Comparison of ENCODE assay signal across 15 cellular contexts in the genomic region with DNA sequence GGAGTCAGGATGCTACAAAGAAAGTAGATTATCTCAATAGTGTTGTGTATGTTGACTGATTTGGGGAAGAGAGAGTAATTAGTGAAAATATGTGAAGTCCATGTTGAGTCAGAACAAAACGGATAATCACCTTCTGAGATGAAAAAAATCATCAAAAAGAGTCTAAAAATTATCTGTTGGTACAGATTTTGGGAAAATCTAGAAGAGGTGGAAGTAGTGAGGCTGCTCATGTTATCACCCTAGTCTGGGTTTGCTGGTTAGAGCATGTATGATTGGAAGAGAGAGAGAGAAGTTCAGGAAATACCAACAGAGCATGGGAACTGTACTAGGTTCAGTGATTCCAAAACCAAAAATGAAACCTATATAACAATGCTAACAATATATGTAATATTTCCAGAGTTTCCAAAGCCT. TPM values are rescaled to one million over a fixed set of nuclear protein-coding genes. Genes with fewer than 3 reads are reported as not detected.
A peak's percentile ranks its signal among the peaks of the same experiment; 100 is the strongest.
DNase-seq lines count a peak whose midpoint lies in the region; ATAC-seq and TF ChIP-seq lines count a peak whose summit lies in the region.
"Had no signal": no experiment of that assay in that cellular context is flagged by ENCODE, and none has a peak within 500 bp of the region (broad histone marks: within the 10 kb centered on the region; RNA-seq: fewer than 3 reads in every experiment).

No MANE protein-coding gene starts in this region.

- H3K27me3 ChIP-seq in smooth muscle cell (ENCODE audit: low read depth) (no peaks in the 10 kb centered on the region), right cardiac atrium (ENCODE audit: control insufficient read depth, insufficient read depth) (no peaks in the 10 kb centered on the region)
- H3K27me3 ChIP-seq: thyroid gland had no signal

- H3K4me1 ChIP-seq in smooth muscle cell (ENCODE audit: low read depth) (peaks cover 56% of the 10 kb centered on the region), right cardiac atrium (ENCODE audit: control insufficient read depth, insufficient read depth, low read length) (no peaks in the 10 kb centered on the region)

- H3K4me3 Mint-ChIP-seq in activated CD4-positive, alpha-beta T cell treated with anti-CD3 and anti-CD28 coated beads for 36 hours: no peak overlapping the region
- H3K4me3 Mint-ChIP-seq: effector memory CD8-positive, alpha-beta T cell; nephron had no signal

- peaks cover 19% of the 10 kb centered on the region for H3K4me1 Mint-ChIP-seq in activated CD4-positive, alpha-beta T cell treated with anti-CD3 and anti-CD28 coated beads for 36 hours

- TF ChIP-seq CTCF in smooth muscle cell (IDR thresholded peaks at IDR 0.05; ENCODE audit: borderline replicate concordance, insufficient read depth, poor library complexity, severe bottlenecking): no peak

- H3K27ac ChIP-seq in smooth muscle cell (ENCODE audit: low read depth): peak overlapping the region; percentile 99
- no peak overlapping the region for H3K27ac ChIP-seq in right cardiac atrium (ENCODE audit: low read length)
- H3K27ac ChIP-seq: thyroid gland, VCaP had no signal

- ATAC-seq in activated CD4-positive, alpha-beta T cell treated with anti-CD3 and anti-CD28 coated beads for 36 hours: peak; percentile 51
- ATAC-seq in GM21528 (IDR thresholded peaks at IDR 0.05; ENCODE audit: low FRiP score, unreplicated experiment): peak; percentile 71
- peak; percentile 58 for ATAC-seq in HG03139 (IDR thresholded peaks at IDR 0.05; ENCODE audit: unreplicated experiment)
- no peak for ATAC-seq in right cardiac atrium
- ATAC-seq: effector memory CD8-positive, alpha-beta T cell had no signal

- peak overlapping the region; percentile 82 for H3K4me2 ChIP-seq in smooth muscle cell

- H2AFZ ChIP-seq in smooth muscle cell (ENCODE audit: low read depth): no peak overlapping the region

- intact Hi-C loops in activated CD4-positive, alpha-beta T cell treated with anti-CD3 and anti-CD28 coated beads for 36 hours (cut with DNase I, micrococcal nuclease): no loop called here
- intact Hi-C loops in right cardiac atrium (cut with DNase I): no loop called here

- DNase-seq in activated CD4-positive, alpha-beta T cell treated with anti-CD3 and anti-CD28 coated beads for 36 hours: no peak
- no peak for DNase-seq in activated CD4-positive, alpha-beta T cell treated with anti-CD3 and anti-CD28 coated beads for 48 hours
- DNase-seq in smooth muscle cell (lab: John Stamatoyannopoulos, UW; ENCODE audit: unreplicated experiment) (no peak), right cardiac atrium (no peak), KG1 (lab: John Stamatoyannopoulos, UW) (no peak), NCI-H2227 treated with DMSO at 0.1 percent for 48 hours (lab: John Stamatoyannopoulos, UW) (no peak)
- DNase-seq: Calu3; effector memory CD8-positive, alpha-beta T cell; NCI-H1417; thyroid gland had no signal

- H4K20me1 ChIP-seq in smooth muscle cell (ENCODE audit: low read depth): no peaks in the 10 kb centered on the region

- H3K36me3 ChIP-seq in smooth muscle cell (ENCODE audit: low read depth): no peaks in the 10 kb centered on the region
- H3K36me3 ChIP-seq: thyroid gland had no signal

- H3K79me2 ChIP-seq in smooth muscle cell (ENCODE audit: low read depth): peaks cover 6% of the 10 kb centered on the region

- CTCF ChIA-PET in activated CD4-positive, alpha-beta T cell treated with anti-CD3 and anti-CD28 coated beads for 36 hours (lab: Charles Lee): no interaction called here

- H3K9me3 Mint-ChIP-seq in activated CD4-positive, alpha-beta T cell treated with anti-CD3 and anti-CD28 coated beads for 36 hours (ENCODE audit: low read depth): no peaks in the 10 kb centered on the region
- H3K9me3 Mint-ChIP-seq: effector memory CD8-positive, alpha-beta T cell; nephron had no signal

- no peaks in the 10 kb centered on the region for H3K27me3 Mint-ChIP-seq in activated CD4-positive, alpha-beta T cell treated with anti-CD3 and anti-CD28 coated beads for 36 hours
- H3K27me3 Mint-ChIP-seq: brain; effector memory CD8-positive, alpha-beta T cell had no signal

- POLR2A ChIA-PET in activated CD4-positive, alpha-beta T cell treated with anti-CD3 and anti-CD28 coated beads for 36 hours (lab: Charles Lee): no interaction called here

- peak overlapping the region; percentile 83 for H3K9ac ChIP-seq in smooth muscle cell (ENCODE audit: low read depth)

- no peak overlapping the region for H3K27ac Mint-ChIP-seq in activated CD4-positive, alpha-beta T cell treated with anti-CD3 and anti-CD28 coated beads for 36 hours
- H3K27ac Mint-ChIP-seq: nephron had no signal

- no peak overlapping the region for H3K4me3 ChIP-seq in smooth muscle cell
- no peak overlapping the region for H3K4me3 ChIP-seq in right cardiac atrium (ENCODE audit: low read length)
- H3K4me3 ChIP-seq: thyroid gland had no signal

- peaks cover 26% of the 10 kb centered on the region for H3F3A ChIP-seq in smooth muscle cell (ENCODE audit: low read depth)

- 23% methylated on average over 1 of the region's 1 CpG for WGBS in smooth muscle cell (ENCODE audit: low lambda C conversion rate)
- 79% methylated on average over 1 of the region's 1 CpG for WGBS in right cardiac atrium

- H3K9me3 ChIP-seq in smooth muscle cell (replicated peaks; ENCODE audit: low read depth) (no peaks in the 10 kb centered on the region), right cardiac atrium (ENCODE audit: control insufficient read depth, low read length) (no peaks in the 10 kb centered on the region)
- H3K9me3 ChIP-seq: thyroid gland had no signal

- H3K36me3 Mint-ChIP-seq in activated CD4-positive, alpha-beta T cell treated with anti-CD3 and anti-CD28 coated beads for 36 hours (ENCODE audit: low read depth): peaks cover 1% of the 10 kb centered on the region
- H3K36me3 Mint-ChIP-seq: brain had no signal

RNA-seq across cellular contexts. Expression of a gene that starts 12.3 kb away (rescaled TPM):
- total RNA-seq in activated CD4-positive, alpha-beta T cell treated with anti-CD3 and anti-CD28 coated beads for 36 hours: 100 to 1,000 TPM; 109 to 181 TPM
- total RNA-seq in smooth muscle cell (27.6 and 37.2 TPM in 2 replicates), right cardiac atrium (10 to 100 TPM; 17.6 to 27.4 (median 21.0) TPM)
- polyA plus RNA-seq in smooth muscle cell (63.7 and 75.4 TPM in 2 replicates), right cardiac atrium (25.0 TPM)

Comparison
In these comparisons a context has a peak if more than half of its experiments do, and no peak if none do; other contexts are left out.
1. ATAC-seq: peak in activated CD4-positive, alpha-beta T cell treated with anti-CD3 and anti-CD28 coated beads for 36 hours (single experiment), GM21528 (single experiment) and HG03139 (single experiment); none in right cardiac atrium (0 of 2).